8 cellular contexts compared by ENCODE assay signal in the genomic region with DNA sequence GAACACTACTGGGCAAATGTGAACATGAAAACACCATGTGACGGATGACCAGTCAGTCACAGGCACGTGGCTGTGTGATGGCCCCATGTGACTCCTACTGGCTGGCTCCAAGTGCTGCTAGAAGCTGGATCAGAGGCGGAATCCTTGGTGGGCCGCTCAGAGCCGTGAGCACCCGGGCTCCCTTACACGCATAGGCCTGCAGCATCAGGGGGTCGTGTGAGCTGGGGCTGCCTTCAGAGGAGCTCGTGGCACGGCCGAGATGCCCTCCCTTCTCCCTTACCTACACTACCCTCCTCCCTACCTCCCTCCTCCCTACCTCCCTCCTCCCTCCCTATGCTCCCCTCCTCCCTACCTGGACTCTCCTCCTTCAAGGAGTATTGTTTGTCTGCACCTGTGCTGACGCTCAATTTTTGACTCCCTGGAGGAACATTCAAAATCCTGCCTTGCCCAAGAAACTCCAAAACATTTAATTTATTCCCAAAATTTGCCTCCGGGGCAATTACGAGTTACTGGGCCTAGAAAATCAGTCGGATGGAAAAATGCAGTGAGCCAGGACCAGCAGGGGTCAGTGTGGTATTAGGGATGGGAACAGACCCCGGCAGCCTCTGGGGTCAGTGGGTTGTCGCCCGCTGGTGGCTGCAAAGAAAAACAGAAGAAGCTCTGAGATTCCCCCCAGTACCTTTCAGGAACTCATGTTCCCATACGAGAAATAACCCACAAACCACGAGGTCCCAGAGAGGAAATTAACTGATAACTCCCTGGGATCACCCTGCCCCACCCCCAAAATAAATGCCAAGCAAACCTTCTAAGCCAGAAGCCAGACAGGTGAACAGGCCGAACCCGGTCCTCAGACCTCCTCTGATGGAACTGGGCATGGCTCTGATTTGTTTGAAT.
DNase-seq lines count a peak whose midpoint lies in the region; ATAC-seq and TF ChIP-seq lines count a peak whose summit lies in the region.

No MANE protein-coding gene starts in this region.

- H3K27me3 ChIP-seq in fibroblast of lung (ENCODE audit: control insufficient read depth, insufficient read depth, low read length) (no peaks in the 10 kb centered on the region), tibial artery (peaks cover 0 to 17% of the 10 kb centered on the region in 2 donors)

- no peaks in the 10 kb centered on the region for H3K36me3 ChIP-seq in fibroblast of lung (ENCODE audit: control insufficient read depth, insufficient read depth, low read length)
- H3K36me3 ChIP-seq in tibial artery: no peaks in the 10 kb centered on the region

- H2AFZ ChIP-seq in fibroblast of lung (ENCODE audit: low read length): no peak overlapping the region

- no peaks in the 10 kb centered on the region for H3K79me2 ChIP-seq in fibroblast of lung (ENCODE audit: control insufficient read depth, insufficient read depth, low read length)

- H3K27ac ChIP-seq in fibroblast of lung (ENCODE audit: insufficient read depth, low read length) (no peak overlapping the region), tibial artery (no peak overlapping the region)

- peak; percentile 42 for DNase-seq in DMS114 treated with DMSO at 0.1 percent for 48 hours (lab: John Stamatoyannopoulos, UW; ENCODE audit: unreplicated experiment)
- peak; percentile 73 for DNase-seq in OCI-M1 (lab: John Stamatoyannopoulos, UW)
- peak; percentile 74 for DNase-seq in activated T-cell treated with anti-CD3 and anti-CD28 coated beads, Interleukin-2, amount 50 U/mL, for 1 hour
- peak; percentile 60 to 88 for DNase-seq in fibroblast of lung (ENCODE audit: low read depth in 2 of 2)
- DNase-seq in nucleus accumbens (lab: John Stamatoyannopoulos, UW): peak in 51 of 56 donors; percentile 23 to 90 (median 69)
- DNase-seq in tibial artery: peak; percentile 70 to 81

- H3K4me3 ChIP-seq in fibroblast of lung (replicated peaks in 1 of 4; ENCODE audit: control extremely low read depth in 1 of 4, insufficient read depth in 1 of 4, low read depth in 3 of 4, low read length in 4 of 4) (no peak overlapping the region), tibial artery (no peak overlapping the region)

- no peak for ATAC-seq in GM18867 (IDR thresholded peaks at IDR 0.05; ENCODE audit: unreplicated experiment)

- TF ChIP-seq RAD21 in Ishikawa (IDR thresholded peaks at IDR 0.05; ENCODE audit: low read depth): peak; percentile 88

- H3K9ac ChIP-seq in fibroblast of lung (ENCODE audit: insufficient read depth, low read length): no peak overlapping the region

- H3K4me1 ChIP-seq in fibroblast of lung (ENCODE audit: control insufficient read depth, extremely low read depth, insufficient read depth, low read length) (peaks cover 17% of the 10 kb centered on the region), tibial artery (peaks cover 0 to 7% (median 2%) of the 10 kb centered on the region in 4 donors)

- TF ChIP-seq CTCF in fibroblast of lung (conservative IDR thresholded peaks at IDR 0.05 in 1 of 2, IDR thresholded peaks at IDR 0.05 in 1 of 2; ENCODE audit: low read depth in 1 of 2, low read length in 2 of 2): peak; percentile 92 to 95
- peak; percentile 55 to 61 for TF ChIP-seq CTCF in tibial artery (IDR thresholded peaks at IDR 0.05)

- H4K20me1 ChIP-seq in fibroblast of lung (ENCODE audit: control insufficient read depth, extremely low read depth, insufficient read depth, low read length): no peaks in the 10 kb centered on the region

- TF ChIP-seq EP300 in Ishikawa (IDR thresholded peaks at IDR 0.05; ENCODE audit: borderline replicate concordance): no peak

- intact Hi-C loops in tibial artery (cut with DNase I; ENCODE audit: low total_unique reads): loop anchor here (10.0 kb wide), 1 partner anchor 174 kb away; no protein-coding TSS in a partner anchor

- no peak overlapping the region for H3K4me2 ChIP-seq in fibroblast of lung (ENCODE audit: extremely low read depth, insufficient read depth, low read length)

- H3K9me3 ChIP-seq in fibroblast of lung (ENCODE audit: control insufficient read depth, insufficient read depth, low read depth, low read length) (no peaks in the 10 kb centered on the region), tibial artery (no peaks in the 10 kb centered on the region)

TF ChIP-seq in Ishikawa, 13 proteins besides CTCF, POLR2A, EP300 and RAD21:
- TF ChIP-seq EGR1 (IDR thresholded peaks at IDR 0.05): no peak
TF ChIP-seq in Ishikawa: peak in this region for 0.
